In the genomic region with DNA sequence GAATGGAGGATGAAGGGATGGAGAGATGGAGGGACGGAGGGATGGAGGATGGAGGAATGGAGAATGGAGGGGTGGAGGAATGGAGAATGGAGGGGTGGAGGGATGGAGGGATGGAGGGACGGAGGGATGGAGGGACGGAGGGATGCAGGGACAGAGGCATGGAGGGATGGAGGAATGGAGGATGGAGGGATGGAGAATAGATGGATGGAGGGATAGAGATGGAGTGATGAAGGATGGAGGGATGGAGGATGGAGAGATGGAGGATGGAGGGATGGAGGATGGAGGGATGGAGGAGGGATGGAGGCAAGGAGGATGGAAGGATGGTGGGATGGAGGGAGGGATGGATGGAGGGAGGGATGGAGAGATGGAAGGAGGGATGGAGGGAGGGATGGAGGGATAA, we compare ENCODE assay signal across 33 cellular contexts. TPM values are rescaled to one million over a fixed set of nuclear protein-coding genes. Genes with fewer than 3 reads are reported as not detected.
"Had no signal": no experiment of that assay in that cellular context is flagged by ENCODE, and none has a peak within 500 bp of the region (broad histone marks: within the 10 kb centered on the region; RNA-seq: fewer than 3 reads in every experiment).

No MANE protein-coding gene starts in this region.

- ATAC-seq: naive thymus-derived CD8-positive, alpha-beta T cell; psoas muscle; right cardiac atrium; sciatic nerve; stimulated activated memory B cell treated with anti-CD40 and anti-IgM and Interleukin-4, amounts not matched to agents 10 μg/mL and 1 μg/mL and 100 μg/mL, for 72 hours; stimulated activated naive CD8-positive, alpha-beta T cell treated with anti-CD3 and anti-CD28 coated beads, Interleukin-15, amount 100 ng/mL, for 72 hours; stimulated activated naive CD8-positive, alpha-beta T cell treated with anti-CD3 and anti-CD28 coated beads, Interleukin-15, Interleukin-2, amounts not matched to agents 100 U/mL and 50 U/mL, for 24 hours; upper lobe of right lung had no signal

- H3K4me3 ChIP-seq: ovary, psoas muscle, skin epidermis, smooth muscle cell, spleen, suprapubic skin, testis, tibial artery, transverse colon, upper lobe of right lung, uterus had no signal

- H3K4me2 ChIP-seq: smooth muscle cell had no signal

- H3K36me3 ChIP-seq: ovary, transverse colon, uterus had no signal

- H3K9me3 ChIP-seq: ovary, psoas muscle, spleen, suprapubic skin, testis, transverse colon, upper lobe of right lung, uterus had no signal

- H2AFZ ChIP-seq: parathyroid adenoma had no signal

- H3K9ac ChIP-seq: parathyroid adenoma had no signal

- H3K27ac ChIP-seq: ovary, parathyroid adenoma, psoas muscle, skin epidermis, spleen, suprapubic skin, testis, tibial artery, transverse colon, upper lobe of right lung, uterus had no signal

- H3K27me3 Mint-ChIP-seq: naive thymus-derived CD8-positive, alpha-beta T cell; progenitor cell of endocrine pancreas; stimulated activated memory B cell treated with anti-CD40 and anti-IgM and Interleukin-4, amounts not matched to agents 10 μg/mL and 1 μg/mL and 100 μg/mL, for 72 hours; stimulated activated naive CD8-positive, alpha-beta T cell treated with anti-CD3 and anti-CD28 coated beads, Interleukin-15, amount 100 ng/mL, for 72 hours; type B pancreatic cell had no signal

- H3K4me1 ChIP-seq: parathyroid adenoma, psoas muscle, suprapubic skin, upper lobe of right lung had no signal

- DNase-seq: naive B cell; naive thymus-derived CD8-positive, alpha-beta T cell; nephron progenitor cell; occipital lobe; ovary; posterior cingulate gyrus; psoas muscle; spleen; stimulated activated CD4-positive, alpha-beta T cell treated with anti-CD3 and anti-CD28 coated beads, Interleukin-12 subunit alpha, Interleukin-12 subunit beta, amount 100 ng/mL, for 4 hours; stimulated activated CD4-positive, alpha-beta T cell treated with anti-CD3 and anti-CD28 coated beads, Interleukin-1b, Interleukin-23, amount 100 ng/mL, for 48 hours; stimulated activated CD4-positive, alpha-beta T cell treated with anti-CD3 and anti-CD28 coated beads, Interleukin-4, amount 100 ng/mL, for 1 hour; stimulated activated CD4-positive, alpha-beta T cell treated with anti-CD3 and anti-CD28 coated beads, Interleukin-4, amount 100 ng/mL, for 4 hours; stimulated activated CD8-positive, alpha-beta memory T cell treated with anti-CD3 and anti-CD28 coated beads, Interleukin-4, amount 100 ng/mL, for 48 hours; stimulated activated naive CD4-positive, alpha-beta T cell; stimulated activated naive CD8-positive, alpha-beta T cell treated with anti-CD3 and anti-CD28 coated beads, Interleukin-15, amount 100 ng/mL, for 72 hours; stimulated activated naive CD8-positive, alpha-beta T cell treated with anti-CD3 and anti-CD28 coated beads, Interleukin-15, Interleukin-2, amounts not matched to agents 100 U/mL and 50 U/mL, for 24 hours; substantia nigra; testis; tibial artery; transverse colon; upper lobe of right lung; uterus had no signal

- H3K4me3 Mint-ChIP-seq: naive B cell; naive thymus-derived CD8-positive, alpha-beta T cell; nephron progenitor cell; neural crest cell; stimulated activated memory B cell treated with anti-CD40 and anti-IgM and Interleukin-4, amounts not matched to agents 10 μg/mL and 1 μg/mL and 100 μg/mL, for 72 hours; stimulated activated naive CD8-positive, alpha-beta T cell treated with anti-CD3 and anti-CD28 coated beads, Interleukin-15, amount 100 ng/mL, for 72 hours; type B pancreatic cell had no signal

- H3K27ac Mint-ChIP-seq: naive B cell; nephron progenitor cell; progenitor cell of endocrine pancreas; stimulated activated memory B cell treated with anti-CD40 and anti-IgM and Interleukin-4, amounts not matched to agents 10 μg/mL and 1 μg/mL and 100 μg/mL, for 72 hours; stimulated activated naive CD8-positive, alpha-beta T cell treated with anti-CD3 and anti-CD28 coated beads, Interleukin-15, amount 100 ng/mL, for 72 hours; type B pancreatic cell had no signal

- H3K27me3 ChIP-seq: ovary, spleen, suprapubic skin, testis, tibial artery, transverse colon, upper lobe of right lung, uterus had no signal

- H3K9me3 Mint-ChIP-seq: naive B cell; naive thymus-derived CD8-positive, alpha-beta T cell; neural crest cell; stimulated activated memory B cell treated with anti-CD40 and anti-IgM and Interleukin-4, amounts not matched to agents 10 μg/mL and 1 μg/mL and 100 μg/mL, for 72 hours; stimulated activated naive CD8-positive, alpha-beta T cell treated with anti-CD3 and anti-CD28 coated beads, Interleukin-15, amount 100 ng/mL, for 72 hours; type B pancreatic cell had no signal

RNA-seq across cellular contexts. Expression of a gene that starts 30.0 kb away (rescaled TPM):
- total RNA-seq: neural crest cell, occipital lobe, osteoblast, right cardiac atrium had no signal
